21 cellular contexts compared by ENCODE assay signal in genomic region chr10:111082102-111082975, GRCh38. TPM values are rescaled to one million over a fixed set of nuclear protein-coding genes. Genes with fewer than 3 reads are reported as not detected.
DNase-seq lines count a peak whose midpoint lies in the region; ATAC-seq, FAIRE-seq and TF ChIP-seq lines count a peak whose summit lies in the region.
"Had no signal": no experiment of that assay in that cellular context is flagged by ENCODE, and none has a peak within 500 bp of the region (broad histone marks: within the 10 kb centered on the region; RNA-seq: fewer than 3 reads in every experiment).

No MANE protein-coding gene starts in this region.

- H2AFZ ChIP-seq in H1 (ENCODE audit: low read length) = 0 out of 2 replicates have a peak overlapping the region, but pooled peaks have one; percentile 15
- no peak overlapping the region for H2AFZ ChIP-seq in neuronal stem cell (ENCODE audit: low read length)

- H3K4me3 ChIP-seq in H1 (ENCODE audit: extremely low read depth in 1 of 4, insufficient read depth in 2 of 4, low read depth in 3 of 4, low read length in 4 of 4) (no peak overlapping the region), neuronal stem cell (ENCODE audit: low read length in 2 of 2) (no peak overlapping the region)
- H3K4me3 ChIP-seq: A549, HAP-1, K562, MG63 had no signal

- no peak for ATAC-seq in Right ventricle myocardium inferior
- ATAC-seq in GM18502 (IDR thresholded peaks at IDR 0.05; ENCODE audit: poor library complexity, unreplicated experiment) = no peak
- ATAC-seq: A549, HepG2, K562 had no signal

- no peak for TF ChIP-seq POLR2A in H1 (IDR thresholded peaks at IDR 0.05; ENCODE audit: control extremely low read depth in 1 of 2, low read depth in 2 of 2, low read length in 2 of 2)

- H3K9ac ChIP-seq in H1 (replicated peaks in 1 of 4; ENCODE audit: extremely low read depth in 1 of 4, low read depth in 3 of 4, low read length in 3 of 4) (no peak overlapping the region), neuronal stem cell (ENCODE audit: low read depth, low read length, poor library complexity) (no peak overlapping the region)

- H2BK5ac ChIP-seq in H1 (ENCODE audit: low read depth, low read length) (no peak overlapping the region), neuronal stem cell (ENCODE audit: low read length) (no peak overlapping the region)

- H3K9me3 Mint-ChIP-seq in endothelial cell (ENCODE audit: unreplicated experiment) = no peaks in the 10 kb centered on the region

- H3K4ac ChIP-seq in H1 (replicated peaks; ENCODE audit: insufficient read length, low read depth, low read length) = no peak overlapping the region
- no peak overlapping the region for H3K4ac ChIP-seq in neuronal stem cell (ENCODE audit: low read length)

- no peaks in the 10 kb centered on the region; the same call in 1 of the 2 replicates for H3K23me2 ChIP-seq in H1 (ENCODE audit: low read depth, low read length)

- H2BK12ac ChIP-seq in H1 (ENCODE audit: low read depth, low read length) (0 out of 2 replicates have a peak overlapping the region, but pooled peaks have one; percentile 17), neuronal stem cell (ENCODE audit: low read length) (no peak overlapping the region)

- H4K5ac ChIP-seq in H1 (ENCODE audit: insufficient read length, low read depth, low read length) = no peak overlapping the region

- H3K14ac ChIP-seq in H1 (ENCODE audit: insufficient read length) (no peak overlapping the region), neuronal stem cell (ENCODE audit: low read length) (no peak overlapping the region)

- no peak for TF ChIP-seq RAD21 in H1 (IDR thresholded peaks at IDR 0.05 in 1 of 2, conservative IDR thresholded peaks at IDR 0.05 in 1 of 2; ENCODE audit: low read depth in 2 of 2, low read length in 2 of 2)

- DNase-seq in cardiac septum (ENCODE audit: low spot score) (peak; percentile 44), Right ventricle myocardium inferior (ENCODE audit: missing footprints) (no peak), H1 (ENCODE audit: low read depth in 1 of 2, low spot score in 2 of 2) (peak in 1 of 2 experiments; percentile 45), neuronal stem cell (ENCODE audit: low spot score) (no peak), OCI-M1 (lab: John Stamatoyannopoulos, UW) (no peak), endothelial cell (ENCODE audit: low spot score) (no peak)
- DNase-seq: BE2C, EL, MG63, NCI-H1417, NCI-H1694 treated with DMSO at 0.1 percent for 48 hours, NCI-H2081 treated with DMSO at 0.1 percent for 48 hours, NCI-H446 treated with DMSO at 0.1 percent for 48 hours, NCI-H526 treated with DMSO at 0.1 percent for 48 hours, SHP77 had no signal

- peaks cover 2 to 18% (median 10%) of the 10 kb centered on the region in 4 experiments for H3K4me1 ChIP-seq in H1 (replicated peaks in 1 of 4; ENCODE audit: control insufficient read depth in 3 of 4, insufficient read depth in 4 of 4, low read length in 3 of 4)
- H3K4me1 ChIP-seq in neuronal stem cell (ENCODE audit: control insufficient read depth in 2 of 2, insufficient read depth in 1 of 2, low read depth in 1 of 2, low read length in 2 of 2) = peaks cover 0 to 3% of the 10 kb centered on the region in 2 donors
- H3K4me1 ChIP-seq: BE2C, HAP-1 had no signal

- peaks cover 6% of the 10 kb centered on the region for H3K4me1 Mint-ChIP-seq in endothelial cell (ENCODE audit: unreplicated experiment)

- no peaks in the 10 kb centered on the region for H3K79me1 ChIP-seq in H1 (ENCODE audit: low read depth, low read length)
- H3K79me1 ChIP-seq in neuronal stem cell (ENCODE audit: low read depth, low read length) = no peaks in the 10 kb centered on the region

- H4K8ac ChIP-seq in H1 (ENCODE audit: extremely low read depth, insufficient read depth, low read length) = peak overlapping the region; percentile 1; the same call in 1 of the 2 replicates
- no peak overlapping the region for H4K8ac ChIP-seq in neuronal stem cell (ENCODE audit: low read depth, low read length)

- CTCF ChIA-PET in H1 (lab: Charles Lee; ENCODE audit: partially characterized antibody) = interaction anchor here (0.8 to 1.4 kb wide), 4 partner anchors 24 to 125 kb away, joined by 3 to 4 read pairs (median 3); no protein-coding TSS in a partner anchor

- peaks cover 5% of the 10 kb centered on the region for H3K36me3 Mint-ChIP-seq in endothelial cell (ENCODE audit: low read depth, unreplicated experiment)

- H2BK120ac ChIP-seq in H1 (replicated peaks; ENCODE audit: low read depth, low read length) (no peak overlapping the region), neuronal stem cell (ENCODE audit: low read depth, low read length) (no peak overlapping the region)

- peaks cover 0 to 14% of the 10 kb centered on the region in 2 experiments; a peak in 1 of 4 replicates for H3K9me3 ChIP-seq in H1 (ENCODE audit: insufficient read depth in 2 of 2, low read depth in 1 of 2, low read length in 1 of 2)
- peaks cover 0 to 10% of the 10 kb centered on the region in 2 donors for H3K9me3 ChIP-seq in neuronal stem cell (replicated peaks in 1 of 2; ENCODE audit: control insufficient read depth in 2 of 2, insufficient read depth in 1 of 2, low read depth in 1 of 2, low read length in 2 of 2)
- H3K9me3 ChIP-seq: A549, BE2C, HAP-1, MG63 had no signal

- H3K79me2 ChIP-seq in H1 (ENCODE audit: control insufficient read depth in 1 of 2, insufficient read depth in 2 of 2, low read length in 2 of 2) = no peaks in the 10 kb centered on the region

- H3K18ac ChIP-seq in H1 (ENCODE audit: extremely low read depth, low read length) (no peak overlapping the region; the same call in 1 of the 2 replicates), neuronal stem cell (ENCODE audit: low read length) (peak overlapping the region; percentile 11)

- H4K91ac ChIP-seq in H1 (replicated peaks; ENCODE audit: insufficient read length, low read length) (no peak overlapping the region), neuronal stem cell (ENCODE audit: low read depth, low read length, poor library complexity) (no peak overlapping the region)

- H3K36me3 ChIP-seq in H1 (ENCODE audit: control insufficient read depth in 2 of 4, insufficient read depth in 4 of 4, low read length in 3 of 4) (peaks cover 0 to 13% (median 0%) of the 10 kb centered on the region in 4 experiments; a peak in 1 of 8 replicates), neuronal stem cell (replicated peaks in 1 of 2; ENCODE audit: control insufficient read depth in 2 of 2, insufficient read depth in 2 of 2, low read length in 2 of 2) (no peaks in the 10 kb centered on the region)
- H3K36me3 ChIP-seq: BE2C, HAP-1, MG63 had no signal

- H2BK20ac ChIP-seq in H1 (ENCODE audit: low read length) = no peak overlapping the region

- no peak overlapping the region for H3K27ac Mint-ChIP-seq in endothelial cell (ENCODE audit: unreplicated experiment)

- POLR2A ChIA-PET in H1 (lab: Charles Lee; ENCODE audit: partially characterized antibody) = interaction anchor here (0.8 to 1.2 kb wide), 2 partner anchors 95 to 138 kb away, joined by 3 read pairs; no protein-coding TSS in a partner anchor

- peak overlapping the region in 1 of 2 experiments; percentile 13; a peak in 1 of 4 replicates for H3K4me2 ChIP-seq in H1 (ENCODE audit: insufficient read depth in 1 of 2, low read depth in 2 of 2, low read length in 2 of 2)
- H3K4me2 ChIP-seq in neuronal stem cell (ENCODE audit: insufficient read depth, low read length, poor library complexity, severe bottlenecking) = no peak overlapping the region
- H3K4me2 ChIP-seq: A549 had no signal

- peaks cover 0 to 2% of the 10 kb centered on the region in 2 experiments for H4K20me1 ChIP-seq in H1 (replicated peaks in 1 of 2; ENCODE audit: control insufficient read depth in 1 of 2, insufficient read depth in 2 of 2, low read length in 2 of 2)

- intact Hi-C loops in cardiac septum (cut with DNase I) = no loop called here
- intact Hi-C loops in Right ventricle myocardium inferior (cut with DNase I) = no loop called here

- no peak overlapping the region for H3K56ac ChIP-seq in H1 (replicated peaks; ENCODE audit: insufficient read length, low read depth, low read length)

- H3K27me3 ChIP-seq in H1 (replicated peaks in 1 of 4; ENCODE audit: control insufficient read depth in 3 of 4, extremely low read depth in 1 of 4, insufficient read depth in 3 of 4, low read length in 3 of 4) (peaks cover 12 to 25% (median 23%) of the 10 kb centered on the region in 4 experiments), neuronal stem cell (ENCODE audit: control insufficient read depth in 3 of 3, insufficient read depth in 3 of 3, low read depth in 1 of 3, low read length in 3 of 3) (peaks cover 9 to 42% (median 27%) of the 10 kb centered on the region in 3 experiments)
- H3K27me3 ChIP-seq: BE2C, MG63 had no signal

- no peak for TF ChIP-seq EP300 in H1 (IDR thresholded peaks at IDR 0.05; ENCODE audit: borderline replicate concordance in 1 of 2, low read depth in 2 of 2, low read length in 2 of 2)

- H3K23ac ChIP-seq in H1 (ENCODE audit: insufficient read length) (no peak overlapping the region), neuronal stem cell (ENCODE audit: low read depth, low read length, poor library complexity) (no peak overlapping the region)

- no peak for FAIRE-seq in H1 (lab: Jason Lieb, UNC)
- FAIRE-seq: A549, HepG2, K562 had no signal

- H3K27ac ChIP-seq in H1 (ENCODE audit: low read depth, low read length) = no peak overlapping the region
- no peak overlapping the region for H3K27ac ChIP-seq in neuronal stem cell (replicated peaks; ENCODE audit: low read length)
- H3K27ac ChIP-seq: A549, HL-60 had no signal

- 68% methylated on average over 11 of the region's 12 CpGs; no CpG with 5 or more reads in 1 of the 2 experiments for WGBS in H1 (ENCODE audit: extremely low coverage in 1 of 2, insufficient coverage in 1 of 2, insufficient read length in 1 of 2, insufficient replicate concordance in 2 of 2, low coverage in 1 of 2, low lambda C conversion rate in 2 of 2, missing lambda C conversion rate in 1 of 2), 2 experiments
- no CpG with 5 or more reads among the region's 12 CpGs for WGBS in neuronal stem cell (ENCODE audit: extremely low coverage in 2 of 2, insufficient read length in 2 of 2, insufficient replicate concordance in 1 of 2), 2 donors

- TF ChIP-seq CTCF in H1 (IDR thresholded peaks at IDR 0.05; ENCODE audit: control extremely low read depth in 1 of 3, insufficient read depth in 1 of 3, low read depth in 1 of 3, low read length in 3 of 3) (no peak), endothelial cell (IDR thresholded peaks at IDR 0.05; ENCODE audit: unreplicated experiment) (no peak)

- no peak overlapping the region for H3K4me3 Mint-ChIP-seq in endothelial cell (ENCODE audit: unreplicated experiment)

- H2BK15ac ChIP-seq in H1 (ENCODE audit: low read length) (no peak overlapping the region), neuronal stem cell (ENCODE audit: low read length) (no peak overlapping the region)

- H3K27me3 Mint-ChIP-seq in endothelial cell (ENCODE audit: unreplicated experiment) = peaks cover 12% of the 10 kb centered on the region

- no peak overlapping the region for H2AK5ac ChIP-seq in H1 (ENCODE audit: low read depth, low read length)
- H2AK5ac ChIP-seq in neuronal stem cell (ENCODE audit: low read depth, low read length) = peak overlapping the region; percentile 58

RNA-seq across cellular contexts. Expression of gene ADRA2A, which starts 5.5 kb away (rescaled TPM):
- total RNA-seq in cardiac septum = 1.1 TPM
- 1.0 TPM for total RNA-seq in Right ventricle myocardium inferior
- 5.9 and 7.3 TPM in 2 replicates for total RNA-seq in H1 (2021; fragmentation: NEBNext Ultra II Directional; extraction: Animal tissue kit (Norgen Biotek cat#: 25700))
- polyA plus RNA-seq in H1 (2011; rRNA removed) = 6.2 and 7.6 TPM in 2 replicates
- 3.6 TPM for polyA plus RNA-seq in H1 (2011; cell fraction: cytosol; rRNA removed)
- polyA plus RNA-seq in H1 (2011; cell fraction: nucleus; rRNA removed) = 4.1 TPM
- 3.0 to 5.4 TPM (median 4.6 TPM) in 4 replicates for polyA plus RNA-seq in H1 (2012, experiment 1 of 2)
- 4.8 TPM for polyA plus RNA-seq in H1 (2012, experiment 2 of 2)
- 1.8 TPM for polyA plus RNA-seq in H1 (2013, experiment 1 of 2)
- 1.4 TPM for polyA plus RNA-seq in H1 (2013, experiment 2 of 2)
- polyA minus RNA-seq in H1 (2011; rRNA and poly(A)+ RNA removed) = 3.2 and 4.5 TPM in 2 replicates
- polyA minus RNA-seq in H1 (2011; cell fraction: cytosol; rRNA and poly(A)+ RNA removed) = 5.2 TPM
- 6.1 TPM for polyA minus RNA-seq in H1 (2011; cell fraction: nucleus; rRNA and poly(A)+ RNA removed)
- polyA plus RNA-seq in neuronal stem cell (2013, experiment 1 of 2) = 0.11 TPM
- polyA plus RNA-seq in neuronal stem cell (2013, experiment 2 of 2) = 0.12 TPM
- 1.5 TPM for total RNA-seq in endothelial cell (ENCODE audit: unreplicated experiment)
- total RNA-seq: HepG2, K562 had no signal
- polyA plus RNA-seq: A549, K562 had no signal
